ENCODE assay signal across 34 cellular contexts in the genomic region with DNA sequence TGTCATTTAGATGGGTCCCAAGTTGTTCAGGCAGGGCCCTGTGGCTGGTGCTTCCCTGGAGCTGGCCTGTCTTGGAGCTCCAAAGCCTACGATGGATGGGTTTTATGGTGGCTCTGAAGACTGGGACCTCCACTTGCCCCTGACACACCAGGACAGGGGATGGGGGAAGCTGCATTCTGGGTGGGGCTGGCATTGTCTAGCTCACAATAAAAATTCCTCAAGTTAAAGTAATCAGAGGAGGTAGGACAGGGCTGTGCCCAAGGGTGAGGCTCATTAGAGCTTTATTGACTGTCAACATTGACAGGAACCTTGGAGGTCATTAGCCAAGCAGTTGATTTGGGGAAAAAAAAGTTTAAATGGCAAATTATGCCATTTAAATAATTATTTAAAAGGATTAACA. TPM values are rescaled to one million over a fixed set of nuclear protein-coding genes. Genes with fewer than 3 reads are reported as not detected.
"Had no signal": no experiment of that assay in that cellular context is flagged by ENCODE, and none has a peak within 500 bp of the region (broad histone marks: within the 10 kb centered on the region; RNA-seq: fewer than 3 reads in every experiment).

No MANE protein-coding gene starts in this region.

- H3K27ac ChIP-seq: adrenal gland, body of pancreas, cardiac muscle cell, colonic mucosa, esophagus muscularis mucosa, foreskin keratinocyte, gastrocnemius medialis, heart right ventricle had no signal

- H3K9me3 ChIP-seq: adrenal gland, body of pancreas, colonic mucosa, esophagus muscularis mucosa, gastrocnemius medialis, heart right ventricle had no signal

- H3K36me3 ChIP-seq: adrenal gland, cardiac muscle cell, colonic mucosa, esophagus muscularis mucosa, gastrocnemius medialis, heart right ventricle had no signal

- H3K4me1 ChIP-seq: adrenal gland, colonic mucosa, esophagus muscularis mucosa, foreskin keratinocyte, gastrocnemius medialis, heart right ventricle had no signal

- H3K27me3 ChIP-seq: adrenal gland, body of pancreas, cardiac muscle cell, colonic mucosa, foreskin keratinocyte, gastrocnemius medialis had no signal

- H3K4me1 Mint-ChIP-seq: activated CD4-positive, alpha-beta T cell treated with anti-CD3 and anti-CD28 coated beads for 36 hours; activated CD4-positive, alpha-beta T cell treated with anti-CD3 and anti-CD28 coated beads, Interleukin-2, amount 10 ng/mL, durations not matched to agents 24 days and 14 days; activated CD8-positive, alpha-beta memory T cell treated with anti-CD3 and anti-CD28 coated beads, Interleukin-2, amount 10 ng/mL, durations not matched to agents 7 days and 5 days; activated naive CD4-positive, alpha-beta T cell treated with anti-CD3 and anti-CD28 coated beads, Interleukin-2, amount 50 U/mL, for 24 hours; activated naive CD8-positive, alpha-beta T cell treated with anti-CD3 and anti-CD28 coated beads for 36 hours; activated naive CD8-positive, alpha-beta T cell treated with anti-CD3 and anti-CD28 coated beads, Interleukin-2, amount 50 U/mL, for 24 hours had no signal

- ATAC-seq: activated CD4-positive, alpha-beta T cell treated with anti-CD3 and anti-CD28 coated beads for 36 hours; activated CD8-positive, alpha-beta memory T cell treated with anti-CD3 and anti-CD28 coated beads, Interleukin-2, amount 10 ng/mL, durations not matched to agents 7 days and 5 days; activated CD8-positive, alpha-beta T cell treated with anti-CD3 and anti-CD28 coated beads, Interleukin-2, amount 10 ng/mL, durations not matched to agents 7 days and 5 days; activated naive CD8-positive, alpha-beta T cell treated with anti-CD3 and anti-CD28 coated beads, Interleukin-2, amount 50 U/mL, for 24 hours; body of pancreas; foreskin keratinocyte; gastrocnemius medialis; heart right ventricle had no signal

- H3K9me3 Mint-ChIP-seq: activated CD4-positive, alpha-beta memory T cell treated with anti-CD3 and anti-CD28 coated beads for 36 hours; activated CD4-positive, alpha-beta T cell treated with anti-CD3 and anti-CD28 coated beads, Interleukin-2, amount 10 ng/mL, durations not matched to agents 24 days and 14 days; activated naive CD4-positive, alpha-beta T cell treated with anti-CD3 and anti-CD28 coated beads for 36 hours; activated naive CD4-positive, alpha-beta T cell treated with anti-CD3 and anti-CD28 coated beads, Interleukin-2, amount 50 U/mL, for 24 hours; activated naive CD8-positive, alpha-beta T cell treated with anti-CD3 and anti-CD28 coated beads for 36 hours; activated naive CD8-positive, alpha-beta T cell treated with anti-CD3 and anti-CD28 coated beads, Interleukin-2, amount 50 U/mL, for 24 hours; activated T-helper 1 cell treated with anti-CD3 and anti-CD28 coated beads, Interleukin-12 subunit alpha, Interleukin-12 subunit beta, Interleukin-2, Interleukin-4 antibody, amounts not matched to agents 30 ng/mL and 10 ng/mL and 1 ng/mL, durations not matched to agents 14 hours and 24 hours and 36 hours; activated T-helper 2 cell treated with anti-CD3 and anti-CD28 coated beads, Interferon-gamma antibody, Interleukin-2, Interleukin-4, amounts not matched to agents 10 μg/mL and 5 μg/mL and 100 μg/mL, durations not matched to agents 14 hours and 24 hours and 36 hours had no signal

- H3K4me3 ChIP-seq: adrenal gland, body of pancreas, cardiac muscle cell, colonic mucosa, esophagus muscularis mucosa, gastrocnemius medialis, heart right ventricle had no signal

- H3K27me3 Mint-ChIP-seq: activated CD4-positive, alpha-beta memory T cell treated with anti-CD3 and anti-CD28 coated beads for 36 hours; activated CD4-positive, alpha-beta T cell treated with anti-CD3 and anti-CD28 coated beads for 36 hours; activated CD4-positive, alpha-beta T cell treated with anti-CD3 and anti-CD28 coated beads, Interleukin-2, amount 10 ng/mL, durations not matched to agents 24 days and 14 days; activated CD8-positive, alpha-beta memory T cell treated with anti-CD3 and anti-CD28 coated beads, Interleukin-2, amount 10 ng/mL, durations not matched to agents 7 days and 5 days had no signal

- H3K4me3 Mint-ChIP-seq: activated CD4-positive, alpha-beta memory T cell treated with anti-CD3 and anti-CD28 coated beads for 36 hours; activated CD4-positive, alpha-beta T cell treated with anti-CD3 and anti-CD28 coated beads for 36 hours; activated CD4-positive, alpha-beta T cell treated with anti-CD3 and anti-CD28 coated beads, Interleukin-2, amount 10 ng/mL, durations not matched to agents 24 days and 14 days; activated CD8-positive, alpha-beta memory T cell treated with anti-CD3 and anti-CD28 coated beads, Interleukin-2, amount 10 ng/mL, durations not matched to agents 7 days and 5 days; activated CD8-positive, alpha-beta T cell treated with anti-CD3 and anti-CD28 coated beads, Interleukin-2, amount 10 ng/mL, durations not matched to agents 7 days and 5 days; activated naive CD4-positive, alpha-beta T cell treated with anti-CD3 and anti-CD28 coated beads for 36 hours; activated naive CD4-positive, alpha-beta T cell treated with anti-CD3 and anti-CD28 coated beads, Interleukin-2, amount 50 U/mL, for 24 hours; activated naive CD8-positive, alpha-beta T cell treated with anti-CD3 and anti-CD28 coated beads for 36 hours; activated naive CD8-positive, alpha-beta T cell treated with anti-CD3 and anti-CD28 coated beads, Interleukin-2, amount 50 U/mL, for 24 hours; activated T-helper 1 cell treated with anti-CD3 and anti-CD28 coated beads, Interleukin-12 subunit alpha, Interleukin-12 subunit beta, Interleukin-2, Interleukin-4 antibody, amounts not matched to agents 30 ng/mL and 10 ng/mL and 1 ng/mL, durations not matched to agents 14 hours and 24 hours and 36 hours had no signal

- H3K27ac Mint-ChIP-seq: activated CD4-positive, alpha-beta memory T cell treated with anti-CD3 and anti-CD28 coated beads for 36 hours; activated CD4-positive, alpha-beta T cell treated with anti-CD3 and anti-CD28 coated beads for 36 hours; activated CD4-positive, alpha-beta T cell treated with anti-CD3 and anti-CD28 coated beads, Interleukin-2, amount 10 ng/mL, durations not matched to agents 24 days and 14 days; activated CD8-positive, alpha-beta memory T cell treated with anti-CD3 and anti-CD28 coated beads, Interleukin-2, amount 10 ng/mL, durations not matched to agents 7 days and 5 days; activated CD8-positive, alpha-beta T cell treated with anti-CD3 and anti-CD28 coated beads, Interleukin-2, amount 10 ng/mL, durations not matched to agents 7 days and 5 days; activated naive CD4-positive, alpha-beta T cell treated with anti-CD3 and anti-CD28 coated beads for 36 hours; activated naive CD4-positive, alpha-beta T cell treated with anti-CD3 and anti-CD28 coated beads, Interleukin-2, amount 50 U/mL, for 24 hours; activated naive CD8-positive, alpha-beta T cell treated with anti-CD3 and anti-CD28 coated beads for 36 hours; activated naive CD8-positive, alpha-beta T cell treated with anti-CD3 and anti-CD28 coated beads, Interleukin-2, amount 50 U/mL, for 24 hours; activated T-helper 1 cell treated with anti-CD3 and anti-CD28 coated beads, Interleukin-12 subunit alpha, Interleukin-12 subunit beta, Interleukin-2, Interleukin-4 antibody, amounts not matched to agents 30 ng/mL and 10 ng/mL and 1 ng/mL, durations not matched to agents 14 hours and 24 hours and 36 hours; activated T-helper 2 cell treated with anti-CD3 and anti-CD28 coated beads, Interferon-gamma antibody, Interleukin-2, Interleukin-4, amounts not matched to agents 10 μg/mL and 5 μg/mL and 100 μg/mL, durations not matched to agents 14 hours and 24 hours and 36 hours had no signal

- H3K36me3 Mint-ChIP-seq: activated CD4-positive, alpha-beta memory T cell treated with anti-CD3 and anti-CD28 coated beads for 36 hours; activated CD8-positive, alpha-beta memory T cell treated with anti-CD3 and anti-CD28 coated beads, Interleukin-2, amount 10 ng/mL, durations not matched to agents 7 days and 5 days; activated naive CD4-positive, alpha-beta T cell treated with anti-CD3 and anti-CD28 coated beads, Interleukin-2, amount 50 U/mL, for 24 hours; activated naive CD8-positive, alpha-beta T cell treated with anti-CD3 and anti-CD28 coated beads for 36 hours had no signal

- DNase-seq: activated CD4-positive, alpha-beta memory T cell treated with anti-CD3 and anti-CD28 coated beads for 36 hours; activated CD4-positive, alpha-beta T cell treated with anti-CD3 and anti-CD28 coated beads for 36 hours; activated CD4-positive, alpha-beta T cell treated with anti-CD3 and anti-CD28 coated beads, Interleukin-2, amount 10 ng/mL, durations not matched to agents 24 days and 14 days; activated CD4-positive, CD25-positive, alpha-beta regulatory T cell; activated CD4-positive, CD25-positive, alpha-beta regulatory T cell treated with anti-CD3 and anti-CD28 coated beads, Interleukin-2, amount 50 U/mL, for 72 hours; activated CD8-positive, alpha-beta memory T cell treated with anti-CD3 and anti-CD28 coated beads, Interleukin-2, amount 10 ng/mL, durations not matched to agents 7 days and 5 days; activated CD8-positive, alpha-beta memory T cell treated with anti-CD3 and anti-CD28 coated beads, Interleukin-2, amount 50 U/mL, for 4 hours; activated CD8-positive, alpha-beta T cell treated with anti-CD3 and anti-CD28 coated beads, Interleukin-2, amount 10 ng/mL, durations not matched to agents 7 days and 5 days; activated effector memory CD4-positive, alpha-beta T cell treated with anti-CD3 and anti-CD28 coated beads, Interleukin-2, amount 50 U/mL, for 16 hours; activated naive CD4-positive, alpha-beta T cell treated with anti-CD3 and anti-CD28 coated beads for 36 hours; activated naive CD8-positive, alpha-beta T cell treated with anti-CD3 and anti-CD28 coated beads for 36 hours; activated naive CD8-positive, alpha-beta T cell treated with anti-CD3 and anti-CD28 coated beads, Interleukin-2, amount 50 U/mL, for 24 hours; activated T-cell treated with anti-CD3 and anti-CD28 coated beads, Interleukin-2, amount 50 U/mL, for 1 hour; activated T-cell treated with anti-CD3 and anti-CD28 coated beads, Interleukin-2, amount 50 U/mL, for 48 hours; adrenal gland; amygdala; aorta; body of pancreas; central memory CD4-positive, alpha-beta T cell; cerebellar nuclear complex; colonic mucosa; effector CD8-positive, alpha-beta T cell; foreskin keratinocyte; gastrocnemius medialis; heart right ventricle; T-helper 2 cell had no signal

RNA-seq across cellular contexts. Expression of a gene that starts 35.7 kb away (rescaled TPM):
- total RNA-seq: activated CD4-positive, alpha-beta memory T cell treated with anti-CD3 and anti-CD28 coated beads for 36 hours; activated CD4-positive, alpha-beta T cell treated with anti-CD3 and anti-CD28 coated beads for 36 hours; activated CD4-positive, alpha-beta T cell treated with anti-CD3 and anti-CD28 coated beads, Interleukin-2, amount 10 ng/mL, durations not matched to agents 24 days and 14 days; activated CD8-positive, alpha-beta memory T cell treated with anti-CD3 and anti-CD28 coated beads for 36 hours; activated CD8-positive, alpha-beta memory T cell treated with anti-CD3 and anti-CD28 coated beads, Interleukin-2, amount 10 ng/mL, durations not matched to agents 7 days and 5 days; activated CD8-positive, alpha-beta T cell treated with anti-CD3 and anti-CD28 coated beads, Interleukin-2, amount 10 ng/mL, durations not matched to agents 7 days and 5 days; activated naive CD4-positive, alpha-beta T cell treated with anti-CD3 and anti-CD28 coated beads for 36 hours; activated naive CD8-positive, alpha-beta T cell treated with anti-CD3 and anti-CD28 coated beads for 36 hours; activated T-helper 1 cell treated with anti-CD3 and anti-CD28 coated beads, Interleukin-12 subunit alpha, Interleukin-12 subunit beta, Interleukin-2, Interleukin-4 antibody, amounts not matched to agents 30 ng/mL and 10 ng/mL and 1 ng/mL, durations not matched to agents 14 hours and 24 hours and 36 hours; activated T-helper 2 cell treated with anti-CD3 and anti-CD28 coated beads, Interferon-gamma antibody, Interleukin-2, Interleukin-4, amounts not matched to agents 10 μg/mL and 5 μg/mL and 100 μg/mL, durations not matched to agents 14 hours and 24 hours and 36 hours; dermis microvascular lymphatic vessel endothelial cell; T-helper 1 cell treated with Interleukin-12 subunit alpha and Interleukin-12 subunit beta and Interleukin-4 antibody, amounts not matched to agents 30 ng/mL and 1 ng/mL, for 36 hours had no signal
